Comparison of ENCODE assay signal across 8 cellular contexts in genomic region chr6:36615018-36615761, GRCh38. TPM values are rescaled to one million over a fixed set of nuclear protein-coding genes. Genes with fewer than 3 reads are reported as not detected.
DNase-seq lines count a peak whose midpoint lies in the region; ATAC-seq and TF ChIP-seq lines count a peak whose summit lies in the region.

No MANE protein-coding gene starts in this region.

- H3K9me2 ChIP-seq in GM23248 (ENCODE audit: insufficient read depth) = no peaks in the 10 kb centered on the region

- H3K4me1 ChIP-seq in GM23248 (ENCODE audit: insufficient read depth) (peaks cover 10% of the 10 kb centered on the region; the same call in 1 of the 2 replicates), Panc1 (ENCODE audit: control insufficient read depth, insufficient read depth, low read length) (peaks cover 22% of the 10 kb centered on the region), heart left ventricle (peaks cover 0 to 36% (median 15%) of the 10 kb centered on the region in 12 donors)

- in situ Hi-C loops in GM23248 (cut with MboI) = loop anchor here (10.0 kb wide), 1 partner anchor 110 kb away; no protein-coding TSS in a partner anchor
- in situ Hi-C loops in Panc1 (cut with HindIII; ENCODE audit: low pct_unique_long_range_greater_than_20kb, low sequenced_read_pairs) = no loop called here

- H3K36me3 ChIP-seq in GM23248 (ENCODE audit: low read depth) = no peaks in the 10 kb centered on the region
- H3K36me3 ChIP-seq in Panc1 (ENCODE audit: control insufficient read depth, insufficient read depth, low read length) = no peaks in the 10 kb centered on the region
- peaks cover 0 to 43% (median 33%) of the 10 kb centered on the region in 9 donors for H3K36me3 ChIP-seq in heart left ventricle

- no peaks in the 10 kb centered on the region for H3K9me3 ChIP-seq in GM23248 (ENCODE audit: low read depth)
- H3K9me3 ChIP-seq in Panc1 (ENCODE audit: control insufficient read depth, insufficient read depth, low read depth, low read length) = no peaks in the 10 kb centered on the region
- no peaks in the 10 kb centered on the region for H3K9me3 ChIP-seq in heart left ventricle

- intact Hi-C loops in Panc1 (cut with micrococcal nuclease; ENCODE audit: unreplicated experiment) (loop anchor here (1.0 to 10.0 kb wide), 3 partner anchors 109 to 230 kb away; no protein-coding TSS in a partner anchor), heart left ventricle (cut with DNase I) (loop anchor here in 7 of 10 donors (2.0 to 10.0 kb wide), 5 partner anchors 110 to 240 kb away; no protein-coding TSS in a partner anchor)

- no TSS peak for BruUV-seq in Panc1 (replicated peaks; lab: Mats Ljungman, UMichigan)

- TF ChIP-seq POLR2A in heart left ventricle (IDR thresholded peaks at IDR 0.05) = no peak

- H3K4me3 ChIP-seq in GM23248 (no peak overlapping the region), Panc1 (ENCODE audit: low read depth in 2 of 2, low read length in 2 of 2) (no peak overlapping the region), heart left ventricle (no peak overlapping the region)

- no peaks in the 10 kb centered on the region for H3K79me2 ChIP-seq in GM23248 (ENCODE audit: insufficient read depth)

- 26 to 32% methylated on average over 7 of the region's 7 CpGs for WGBS in GM23248 (ENCODE audit: low coverage in 1 of 2, low lambda C conversion rate in 2 of 2, missing lambda C conversion rate in 2 of 2), 2 experiments
- 28 to 40% (median 36%) methylated on average over 7 of the region's 7 CpGs for WGBS in heart left ventricle, 4 donors

- CTCF ChIA-PET in Panc1 (lab: Charles Lee) = interaction anchor here (0.5 to 2.6 kb wide), 17 partner anchors 16 to 167 kb away, joined by 3 to 19 read pairs (median 6); no protein-coding TSS in a partner anchor

- TF ChIP-seq CTCF in Panc1 (IDR thresholded peaks at IDR 0.05) (peak; percentile 91), heart left ventricle (IDR thresholded peaks at IDR 0.05) (peak; percentile 51 to 75 (median 64))

- H3K9ac ChIP-seq in GM23248 = no peak overlapping the region

- no peak overlapping the region for H3K4me2 ChIP-seq in GM23248 (ENCODE audit: unreplicated experiment)

- 0 out of 2 replicates have a peak, but pooled peaks cover 5% of the 10 kb centered on the region for H4K20me1 ChIP-seq in GM23248 (ENCODE audit: insufficient read depth)

- ATAC-seq in Panc1 (peak; percentile 54), heart left ventricle (peak; percentile 67 to 80 (median 78))

- H2AFZ ChIP-seq in GM23248 = no peak overlapping the region

- H3F3A ChIP-seq in GM23248 (ENCODE audit: insufficient read depth) = peaks cover 74% of the 10 kb centered on the region

- H3K27ac ChIP-seq in GM23248 (peak overlapping the region; percentile 31; the same call in 1 of the 2 replicates), Panc1 (ENCODE audit: low read length) (peak overlapping the region; percentile 64; the same call in 1 of the 2 replicates), heart left ventricle (peak overlapping the region in 5 of 12 donors; percentile 14 to 49 (median 43))

- POLR2A ChIA-PET in Panc1 (lab: Charles Lee) = interaction anchor here (0.5 to 0.7 kb wide), 3 partner anchors 65 to 144 kb away, joined by 8 to 14 read pairs (median 13); no protein-coding TSS in a partner anchor

- DNase-seq in CD1c-positive myeloid dendritic cell (ENCODE audit: extremely low spot score) (peak; percentile 83), GM23248 (peak; percentile 84), Panc1 (ENCODE audit: low read depth, low spot score) (no peak), heart left ventricle (peak in 3 of 5 donors; percentile 35 to 58 (median 56)), retina (peak; percentile 58), OCI-M2 (lab: John Stamatoyannopoulos, UW; ENCODE audit: unreplicated experiment) (no peak), putamen (ENCODE audit: low spot score) (no peak)
- peak; percentile 47 for DNase-seq in activated naive CD4-positive, alpha-beta T cell treated with anti-CD3 and anti-CD28 coated beads, Interleukin-2, amount 50 U/mL, for 16 hours

- no peaks in the 10 kb centered on the region for H3K27me3 ChIP-seq in GM23248 (replicated peaks; ENCODE audit: insufficient read depth)
- H3K27me3 ChIP-seq in Panc1 (ENCODE audit: control insufficient read depth, insufficient read depth, low read length) = no peaks in the 10 kb centered on the region
- no peaks in the 10 kb centered on the region for H3K27me3 ChIP-seq in heart left ventricle

RNA-seq across cellular contexts. Expression of gene SRSF3, which starts 21.0 kb away (rescaled TPM):
- 141 and 171 TPM in 2 replicates for total RNA-seq in GM23248 (2014; rRNA removed; shearing (Covaris generic))
- 238 and 243 TPM in 2 replicates for polyA plus RNA-seq in GM23248 (2016; fragmentation: Nextera tagmentation; extraction: Ambion mirVana)
- total RNA-seq in Panc1 (2021; ENCODE audit: unreplicated experiment) = 356 TPM
- polyA plus RNA-seq in Panc1 (2012; ENCODE audit: insufficient read length) = 270 TPM
- total RNA-seq in heart left ventricle = 100 to 1,000 TPM in 6 of 9 donors, 10 to 100 TPM in 3; 43.2 to 162 (median 111) TPM
- 100 to 1,000 TPM in 1 of 2 donors, 10 to 100 TPM in 1; 69.1 to 215 TPM for polyA plus RNA-seq in heart left ventricle

Comparison
In these comparisons a context has a peak if more than half of its experiments do, and no peak if none do; other contexts are left out.
1. DNase-seq: peak in CD1c-positive myeloid dendritic cell (single experiment), GM23248 (single experiment), activated naive CD4-positive, alpha-beta T cell treated with anti-CD3 and anti-CD28 coated beads, Interleukin-2, amount 50 U/mL, for 16 hours (single experiment), heart left ventricle (3 of 5) and retina (single experiment); none in Panc1 (single experiment), OCI-M2 (single experiment) and putamen (single experiment).